10 cellular contexts compared by ENCODE assay signal in genomic region chr2:74556159-74556558, GRCh38. TPM values are rescaled to one million over a fixed set of nuclear protein-coding genes. Genes with fewer than 3 reads are reported as not detected.
DNase-seq lines count a peak whose midpoint lies in the region; ATAC-seq and TF ChIP-seq lines count a peak whose summit lies in the region.
"Had no signal": no experiment of that assay in that cellular context is flagged by ENCODE, and none has a peak within 500 bp of the region (broad histone marks: within the 10 kb centered on the region; RNA-seq: fewer than 3 reads in every experiment).

No MANE protein-coding gene starts in this region.

- peaks cover 13% of the 10 kb centered on the region for H3K36me3 Mint-ChIP-seq in activated naive CD4-positive, alpha-beta T cell treated with anti-CD3 and anti-CD28 coated beads, Interleukin-2, amount 10 ng/mL, durations not matched to agents 7 days and 5 days
- peaks cover 23% of the 10 kb centered on the region for H3K36me3 Mint-ChIP-seq in activated CD8-positive, alpha-beta T cell treated with anti-CD3 and anti-CD28 coated beads, Interleukin-2, amount 10 ng/mL, durations not matched to agents 7 days and 5 days (ENCODE audit: low read depth)
- H3K36me3 Mint-ChIP-seq in mesothelial cell of epicardium = peaks cover 3% of the 10 kb centered on the region
- no peaks in the 10 kb centered on the region for H3K36me3 Mint-ChIP-seq in type B pancreatic cell

- POLR2A ChIA-PET in activated CD8-positive, alpha-beta T cell treated with anti-CD3 and anti-CD28 coated beads, Interleukin-2, amount 10 ng/mL, durations not matched to agents 7 days and 5 days (lab: Charles Lee) = interaction anchor here (2.2 kb wide), 1 partner anchor 11 kb away, joined by 13 read pairs; no protein-coding TSS in a partner anchor

- peak overlapping the region; percentile 30 for H3K27ac Mint-ChIP-seq in activated naive CD4-positive, alpha-beta T cell treated with anti-CD3 and anti-CD28 coated beads, Interleukin-2, amount 10 ng/mL, durations not matched to agents 7 days and 5 days
- H3K27ac Mint-ChIP-seq in activated CD8-positive, alpha-beta T cell treated with anti-CD3 and anti-CD28 coated beads, Interleukin-2, amount 10 ng/mL, durations not matched to agents 7 days and 5 days = no peak overlapping the region
- H3K27ac Mint-ChIP-seq in mesothelial cell of epicardium (no peak overlapping the region), type B pancreatic cell (no peak overlapping the region)

- ATAC-seq in activated CD8-positive, alpha-beta T cell treated with anti-CD3 and anti-CD28 coated beads, Interleukin-2, amount 10 ng/mL, durations not matched to agents 7 days and 5 days = no peak

- no peaks in the 10 kb centered on the region for H3K9me3 Mint-ChIP-seq in activated naive CD4-positive, alpha-beta T cell treated with anti-CD3 and anti-CD28 coated beads, Interleukin-2, amount 10 ng/mL, durations not matched to agents 7 days and 5 days
- no peaks in the 10 kb centered on the region for H3K9me3 Mint-ChIP-seq in activated CD8-positive, alpha-beta T cell treated with anti-CD3 and anti-CD28 coated beads, Interleukin-2, amount 10 ng/mL, durations not matched to agents 7 days and 5 days (ENCODE audit: insufficient read depth)
- H3K9me3 Mint-ChIP-seq in mesothelial cell of epicardium = no peaks in the 10 kb centered on the region
- no peaks in the 10 kb centered on the region for H3K9me3 Mint-ChIP-seq in type B pancreatic cell

- CTCF ChIA-PET in activated naive CD4-positive, alpha-beta T cell treated with anti-CD3 and anti-CD28 coated beads, Interleukin-2, amount 10 ng/mL, durations not matched to agents 7 days and 5 days (lab: Charles Lee) = interaction anchor here (0.9 to 3.6 kb wide), 3 partner anchors 29 to 33 kb away, joined by 3 to 11 read pairs (median 5); no protein-coding TSS in a partner anchor
- CTCF ChIA-PET in activated CD8-positive, alpha-beta T cell treated with anti-CD3 and anti-CD28 coated beads, Interleukin-2, amount 10 ng/mL, durations not matched to agents 7 days and 5 days (lab: Charles Lee) = interaction anchor here (0.7 to 1.6 kb wide), 3 partner anchors 11 to 31 kb away, joined by 3 to 5 read pairs (median 3); no protein-coding TSS in a partner anchor

- H3K27me3 Mint-ChIP-seq in activated naive CD4-positive, alpha-beta T cell treated with anti-CD3 and anti-CD28 coated beads, Interleukin-2, amount 10 ng/mL, durations not matched to agents 7 days and 5 days = peaks cover 42% of the 10 kb centered on the region
- peaks cover 12% of the 10 kb centered on the region for H3K27me3 Mint-ChIP-seq in activated CD8-positive, alpha-beta T cell treated with anti-CD3 and anti-CD28 coated beads, Interleukin-2, amount 10 ng/mL, durations not matched to agents 7 days and 5 days (ENCODE audit: low read depth)
- H3K27me3 Mint-ChIP-seq in mesothelial cell of epicardium (ENCODE audit: low read depth) (peaks cover 30% of the 10 kb centered on the region), type B pancreatic cell (peaks cover 69% of the 10 kb centered on the region)

- peak overlapping the region; percentile 94 for H3K4me3 Mint-ChIP-seq in activated naive CD4-positive, alpha-beta T cell treated with anti-CD3 and anti-CD28 coated beads, Interleukin-2, amount 10 ng/mL, durations not matched to agents 7 days and 5 days
- H3K4me3 Mint-ChIP-seq in activated CD8-positive, alpha-beta T cell treated with anti-CD3 and anti-CD28 coated beads, Interleukin-2, amount 10 ng/mL, durations not matched to agents 7 days and 5 days = peak overlapping the region; percentile 95
- H3K4me3 Mint-ChIP-seq in mesothelial cell of epicardium = peak overlapping the region; percentile 28
- H3K4me3 Mint-ChIP-seq in type B pancreatic cell = peak overlapping the region; percentile 91

- DNase-seq in activated naive CD4-positive, alpha-beta T cell treated with anti-CD3 and anti-CD28 coated beads, Interleukin-2, amount 10 ng/mL, durations not matched to agents 7 days and 5 days = no peak
- DNase-seq in activated naive CD4-positive, alpha-beta T cell (lab: John Stamatoyannopoulos, UW) = no peak
- no peak for DNase-seq in activated CD8-positive, alpha-beta T cell treated with anti-CD3 and anti-CD28 coated beads, Interleukin-2, amount 10 ng/mL, durations not matched to agents 7 days and 5 days
- DNase-seq in mesothelial cell of epicardium (ENCODE audit: low spot score in 2 of 2, unreplicated experiment in 2 of 2) (no peak), type B pancreatic cell (ENCODE audit: extremely low spot score, unreplicated experiment) (no peak), NOMO-1 treated with dmso at 0.1 percent for 144 hours (lab: John Stamatoyannopoulos, UW; ENCODE audit: unreplicated experiment) (no peak), HT-29 (ENCODE audit: low spot score) (no peak), NAMALWA (ENCODE audit: low spot score) (no peak)
- DNase-seq: SIG-M5 had no signal

- peaks cover 33% of the 10 kb centered on the region for H3K4me1 Mint-ChIP-seq in activated naive CD4-positive, alpha-beta T cell treated with anti-CD3 and anti-CD28 coated beads, Interleukin-2, amount 10 ng/mL, durations not matched to agents 7 days and 5 days
- H3K4me1 Mint-ChIP-seq in activated CD8-positive, alpha-beta T cell treated with anti-CD3 and anti-CD28 coated beads, Interleukin-2, amount 10 ng/mL, durations not matched to agents 7 days and 5 days (ENCODE audit: low read depth) = peaks cover 47% of the 10 kb centered on the region
- peaks cover 21% of the 10 kb centered on the region for H3K4me1 Mint-ChIP-seq in mesothelial cell of epicardium
- H3K4me1 Mint-ChIP-seq in type B pancreatic cell (ENCODE audit: unreplicated experiment) = peaks cover 8% of the 10 kb centered on the region

- no peak for TF ChIP-seq CTCF in mesothelial cell of epicardium (IDR thresholded peaks at IDR 0.05; ENCODE audit: unreplicated experiment)
- TF ChIP-seq CTCF in type B pancreatic cell (conservative IDR thresholded peaks at IDR 0.05) = no peak

RNA-seq across cellular contexts. Expression of gene DOK1, which starts 1.6 kb away (rescaled TPM):
- total RNA-seq in activated CD8-positive, alpha-beta T cell treated with anti-CD3 and anti-CD28 coated beads, Interleukin-2, amount 10 ng/mL, durations not matched to agents 7 days and 5 days = 10 to 100 TPM; 32.4 to 35.9 TPM
- total RNA-seq in mesothelial cell of epicardium (10.7 to 11.9 TPM (median 10.8 TPM) in 3 replicates), type B pancreatic cell (ENCODE audit: low replicate concordance) (5.4 and 9.9 TPM in 2 replicates)
- 17.9 and 18.3 TPM in 2 replicates for total RNA-seq in HT-29 (2014; rRNA removed; shearing (Covaris generic))

RNA-seq across cellular contexts. Expression of gene LOXL3, which starts 2.4 kb away (rescaled TPM):
- total RNA-seq in activated CD8-positive, alpha-beta T cell treated with anti-CD3 and anti-CD28 coated beads, Interleukin-2, amount 10 ng/mL, durations not matched to agents 7 days and 5 days = under 1 TPM; 0.21 to 0.23 TPM
- 20.3 to 26.7 TPM (median 21.9 TPM) in 3 replicates for total RNA-seq in mesothelial cell of epicardium
- 3.4 and 23.8 TPM in 2 replicates for total RNA-seq in type B pancreatic cell (ENCODE audit: low replicate concordance)
- total RNA-seq in HT-29 (2014; rRNA removed; shearing (Covaris generic)) = 0.74 and 2.2 TPM in 2 replicates

RNA-seq across cellular contexts. Expression of gene HTRA2, which starts 26.4 kb away (rescaled TPM):
- total RNA-seq in activated CD8-positive, alpha-beta T cell treated with anti-CD3 and anti-CD28 coated beads, Interleukin-2, amount 10 ng/mL, durations not matched to agents 7 days and 5 days = 10 to 100 TPM; 48.0 to 49.4 TPM
- 25.1 to 26.1 TPM (median 25.7 TPM) in 3 replicates for total RNA-seq in mesothelial cell of epicardium
- 30.7 and 42.7 TPM in 2 replicates for total RNA-seq in type B pancreatic cell (ENCODE audit: low replicate concordance)
- total RNA-seq in HT-29 (2014; rRNA removed; shearing (Covaris generic)) = 44.7 and 49.2 TPM in 2 replicates

RNA-seq across cellular contexts. Expression of gene AUP1, which starts 26.7 kb away (rescaled TPM):
- 100 to 1,000 TPM; 119 to 123 TPM for total RNA-seq in activated CD8-positive, alpha-beta T cell treated with anti-CD3 and anti-CD28 coated beads, Interleukin-2, amount 10 ng/mL, durations not matched to agents 7 days and 5 days
- total RNA-seq in mesothelial cell of epicardium = 86.2 to 89.4 TPM (median 86.8 TPM) in 3 replicates
- total RNA-seq in type B pancreatic cell (ENCODE audit: low replicate concordance) = 111 and 122 TPM in 2 replicates
- total RNA-seq in HT-29 (2014; rRNA removed; shearing (Covaris generic)) = 222 and 224 TPM in 2 replicates

RNA-seq across cellular contexts. Expression of gene DQX1, which starts 30.1 kb away (rescaled TPM):
- total RNA-seq in activated CD8-positive, alpha-beta T cell treated with anti-CD3 and anti-CD28 coated beads, Interleukin-2, amount 10 ng/mL, durations not matched to agents 7 days and 5 days = under 1 TPM; 0.18 TPM
- 0.16 to 0.42 TPM (median 0.29 TPM) in 3 replicates for total RNA-seq in mesothelial cell of epicardium
- 1.4 and 3.2 TPM in 2 replicates for total RNA-seq in type B pancreatic cell (ENCODE audit: low replicate concordance)
- total RNA-seq in HT-29 (2014; rRNA removed; shearing (Covaris generic)) = 0.47 and 1.3 TPM in 2 replicates
- total RNA-seq: NCI-H460 had no signal

Comparison
In these comparisons a context has a peak if more than half of its experiments do, and no peak if none do; other contexts are left out.
1. H3K4me3 Mint-ChIP-seq: peak in every context shown above with its lines; median percentile 95 in activated CD8-positive, alpha-beta T cell treated with anti-CD3 and anti-CD28 coated beads, Interleukin-2, amount 10 ng/mL, durations not matched to agents 7 days and 5 days; 94 in activated naive CD4-positive, alpha-beta T cell treated with anti-CD3 and anti-CD28 coated beads, Interleukin-2, amount 10 ng/mL, durations not matched to agents 7 days and 5 days; 91 in type B pancreatic cell; 28 in mesothelial cell of epicardium.